Comparison of ENCODE assay signal across 8 cellular contexts in the genomic region with DNA sequence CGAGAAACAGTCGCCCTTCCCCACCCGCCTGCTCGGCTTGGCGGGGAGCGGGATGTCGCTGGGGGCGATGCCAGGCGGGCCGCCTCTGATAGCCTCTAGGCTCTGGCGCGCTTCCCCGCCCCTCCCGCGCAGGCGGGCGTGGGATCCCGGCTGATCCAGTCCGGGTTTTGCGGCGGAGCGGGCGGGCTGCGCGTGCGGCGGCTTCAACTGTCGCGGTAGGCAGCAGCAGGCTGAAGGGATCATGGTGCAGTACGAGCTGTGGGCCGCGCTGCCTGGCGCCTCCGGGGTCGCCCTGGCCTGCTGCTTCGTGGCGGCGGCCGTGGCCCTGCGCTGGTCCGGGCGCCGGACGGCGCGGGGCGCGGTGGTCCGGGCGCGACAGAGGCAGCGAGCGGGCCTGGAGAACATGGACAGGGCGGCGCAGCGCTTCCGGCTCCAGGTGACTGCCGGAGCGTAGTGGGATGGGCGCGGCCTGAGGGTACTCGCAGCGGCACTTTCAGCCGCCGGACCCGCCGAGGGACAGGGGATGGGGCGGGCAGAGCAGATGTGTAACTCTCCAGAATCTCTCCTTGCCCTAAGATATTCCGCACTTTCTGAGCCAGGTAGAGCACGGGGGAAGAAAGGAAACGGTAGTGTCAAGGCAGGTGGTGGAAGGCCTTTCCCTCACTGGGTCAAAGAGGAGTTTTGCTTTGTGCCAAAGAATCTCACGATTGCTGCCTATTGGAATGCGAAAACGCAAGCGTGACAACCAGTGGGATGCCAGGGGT. TPM values are rescaled to one million over a fixed set of nuclear protein-coding genes. Genes with fewer than 3 reads are reported as not detected.
DNase-seq lines count a peak whose midpoint lies in the region; ATAC-seq and TF ChIP-seq lines count a peak whose summit lies in the region.

A gene (plus strand): TSS at position 210 of the 764 bp plus-strand sequence. CDS start 32 bp downstream, at position 242.

- no peak for TF ChIP-seq CTCF in lower leg skin (IDR thresholded peaks at IDR 0.05)

- no peaks in the 10 kb centered on the region for H3K79me2 ChIP-seq in ACC112 (ENCODE audit: control insufficient read depth, insufficient read depth, low read length, unreplicated experiment)

- peak within 1 kb of the TSS; percentile 51; the same call in 1 of the 2 replicates for H3K4me3 ChIP-seq in ACC112 (ENCODE audit: low read depth, low read length)
- H3K4me3 ChIP-seq in duodenal mucosa (ENCODE audit: low read depth in 1 of 2, low read length in 2 of 2) = peak within 1 kb of the TSS; percentile 81 to 90
- H3K4me3 ChIP-seq in lower leg skin (ENCODE audit: low read depth, poor library complexity, severe bottlenecking) = peak within 1 kb of the TSS; percentile 35

- DNase-seq in activated CD4-positive, alpha-beta T cell treated with anti-CD3 and anti-CD28 coated beads, Interleukin-2, amount 50 U/mL, for 48 hours = peak; percentile 47 to 53
- peak in 1 of 2 donors; percentile 92 for DNase-seq in lower leg skin (ENCODE audit: low spot score in 2 of 2)
- DNase-seq in stimulated activated CD4-positive, alpha-beta T cell treated with anti-CD3 and anti-CD28 coated beads, Interleukin-4, amount 100 ng/mL, for 24 hours = peak; percentile 42
- no peak for DNase-seq in SIG-M5 treated with dmso at 0.1 percent for 504 hours (lab: John Stamatoyannopoulos, UW; ENCODE audit: unreplicated experiment)
- no peak for DNase-seq in NCI-H1436 treated with DMSO at 0.1 percent for 48 hours (lab: John Stamatoyannopoulos, UW)

- no peaks in the 10 kb centered on the region for H3K4me1 ChIP-seq in ACC112 (ENCODE audit: control insufficient read depth, insufficient read depth, low read length, unreplicated experiment)
- H3K4me1 ChIP-seq in duodenal mucosa (ENCODE audit: control insufficient read depth in 1 of 2, insufficient read depth in 2 of 2, low read length in 2 of 2) = peaks cover 14 to 20% of the 10 kb centered on the region in 2 donors

- peaks cover 58% of the 10 kb centered on the region for H3K27me3 ChIP-seq in ACC112 (ENCODE audit: insufficient read depth, low read length)
- H3K27me3 ChIP-seq in duodenal mucosa (ENCODE audit: control insufficient read depth in 1 of 2, insufficient read depth in 2 of 2, low read length in 2 of 2) = no peaks in the 10 kb centered on the region

- H2AFZ ChIP-seq in ACC112 (ENCODE audit: low read length, unreplicated experiment) = peak within 1 kb of the TSS; percentile 81

- ATAC-seq in HG03521 (IDR thresholded peaks at IDR 0.05; ENCODE audit: unreplicated experiment) = peak; percentile 56

- no peak within 1 kb of the TSS for H3K27ac ChIP-seq in ACC112 (ENCODE audit: low read depth, low read length)
- H3K27ac ChIP-seq in duodenal mucosa (ENCODE audit: low read depth, low read length) = no peak within 1 kb of the TSS

- WGBS in lower leg skin, 2 donors = 2% methylated on average over 39 to 49 of the region's 75 CpGs

- peak within 1 kb of the TSS; percentile 73 to 76 for H3K9ac ChIP-seq in duodenal mucosa (ENCODE audit: low read depth in 1 of 2, low read length in 2 of 2)

- no peak for TF ChIP-seq POLR2A in lower leg skin (IDR thresholded peaks at IDR 0.05)

- intact Hi-C loops in lower leg skin (cut with DNase I; ENCODE audit: low total_unique reads) = no loop called here

- peaks cover 7 to 10% of the 10 kb centered on the region in 2 donors for H3K9me3 ChIP-seq in duodenal mucosa (ENCODE audit: control insufficient read depth in 1 of 2, low read length in 2 of 2)

- H3K36me3 ChIP-seq in ACC112 (ENCODE audit: insufficient read depth, low read length) = peaks cover 4% of the 10 kb centered on the region; the same call in 1 of the 2 replicates
- peaks cover 0 to 2% of the 10 kb centered on the region in 2 donors for H3K36me3 ChIP-seq in duodenal mucosa (ENCODE audit: control insufficient read depth in 1 of 2, insufficient read depth in 2 of 2, low read length in 2 of 2)

RNA-seq across cellular contexts. Expression of the gene that starts here (rescaled TPM):
- total RNA-seq in lower leg skin = 10 to 100 TPM; 26.3 to 30.7 (median 28.4) TPM

Comparison
In these comparisons a context has a peak if more than half of its experiments do, and no peak if none do; other contexts are left out.
1. H3K4me3 ChIP-seq: peak in every context shown above with its lines; median percentile 86 in duodenal mucosa; 51 in ACC112; 35 in lower leg skin.
2. DNase-seq: peak in activated CD4-positive, alpha-beta T cell treated with anti-CD3 and anti-CD28 coated beads, Interleukin-2, amount 50 U/mL, for 48 hours (2 of 2) and stimulated activated CD4-positive, alpha-beta T cell treated with anti-CD3 and anti-CD28 coated beads, Interleukin-4, amount 100 ng/mL, for 24 hours (single experiment); none in SIG-M5 treated with dmso at 0.1 percent for 504 hours (single experiment) and NCI-H1436 treated with DMSO at 0.1 percent for 48 hours (single experiment).